In the genomic region with DNA sequence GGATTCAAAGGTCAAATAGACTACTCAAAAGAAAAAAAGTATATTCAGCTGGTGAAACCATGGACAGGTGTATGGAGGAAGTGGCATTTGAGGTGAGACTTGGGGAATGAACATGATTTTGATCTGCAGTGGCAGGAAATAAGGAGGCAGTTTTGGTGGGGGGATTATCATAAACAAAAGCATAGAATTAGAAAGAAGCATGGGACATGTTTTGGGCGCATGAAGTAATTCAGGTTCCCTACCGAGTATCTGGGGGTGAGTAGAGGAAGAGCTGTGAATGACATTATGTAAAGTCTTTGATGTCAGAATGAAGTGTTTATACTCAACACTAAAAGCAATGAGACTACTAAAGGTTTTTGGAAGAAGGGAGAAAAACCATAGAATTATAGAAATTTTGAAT, we compare ENCODE assay signal across 26 cellular contexts. TPM values are rescaled to one million over a fixed set of nuclear protein-coding genes. Genes with fewer than 3 reads are reported as not detected.
DNase-seq lines count a peak whose midpoint lies in the region; TF ChIP-seq lines count a peak whose summit lies in the region.
"Had no signal": no experiment of that assay in that cellular context is flagged by ENCODE, and none has a peak within 500 bp of the region (broad histone marks: within the 10 kb centered on the region; RNA-seq: fewer than 3 reads in every experiment).

No MANE protein-coding gene starts in this region.

- peaks cover 5% of the 10 kb centered on the region for H3K27me3 ChIP-seq in rectal smooth muscle tissue (ENCODE audit: control insufficient read depth, insufficient read depth, low read length)
- H3K27me3 ChIP-seq: brain microvascular endothelial cell had no signal

- peaks cover 2% of the 10 kb centered on the region; the same call in 1 of the 2 replicates for H3K27me3 Mint-ChIP-seq in HFFc6 (ENCODE audit: insufficient read depth)
- H3K27me3 Mint-ChIP-seq in Calu3 (ENCODE audit: unreplicated experiment) = peaks cover 48% of the 10 kb centered on the region

- no peaks in the 10 kb centered on the region for H3K9me3 Mint-ChIP-seq in HFFc6
- H3K9me3 Mint-ChIP-seq in Calu3 (ENCODE audit: low read depth, unreplicated experiment) = no peaks in the 10 kb centered on the region
- H3K9me3 Mint-ChIP-seq: activated T-helper 2 cell treated with anti-CD3 and anti-CD28 coated beads, Interferon-gamma antibody, Interleukin-2, Interleukin-4, amounts not matched to agents 10 μg/mL and 5 μg/mL and 100 μg/mL, durations not matched to agents 14 hours and 24 hours and 36 hours; CD4-positive, alpha-beta T cell; H9; WTC11 had no signal

- peaks cover 44% of the 10 kb centered on the region for H3K4me1 ChIP-seq in rectal smooth muscle tissue (ENCODE audit: control insufficient read depth, insufficient read depth, low read length)

- peak overlapping the region; percentile 96 for H3K27ac ChIP-seq in rectal smooth muscle tissue (ENCODE audit: low read depth, low read length)
- H3K27ac ChIP-seq: brain microvascular endothelial cell, lower lobe of right lung, RWPE1, SK-N-MC had no signal

- peak overlapping the region; percentile 93 for H3K4me3 ChIP-seq in AG09309 (ENCODE audit: control insufficient read depth, low read depth, low read length)
- peak overlapping the region; percentile 94 for H3K4me3 ChIP-seq in fibroblast of mammary gland (ENCODE audit: control insufficient read depth, low read depth, low read length)
- no peak overlapping the region for H3K4me3 ChIP-seq in rectal smooth muscle tissue (ENCODE audit: low read length)
- H3K4me3 ChIP-seq: lower lobe of right lung, SK-N-MC, skin epidermis had no signal

- TF ChIP-seq CTCF in AG09309 (IDR thresholded peaks at IDR 0.05; ENCODE audit: control insufficient read depth, insufficient read depth, low read depth, low read length, missing control alignments) = no peak
- TF ChIP-seq CTCF in HFFc6 (IDR thresholded peaks at IDR 0.05) = no peak
- no peak for TF ChIP-seq CTCF in fibroblast of mammary gland (conservative IDR thresholded peaks at IDR 0.05; ENCODE audit: control insufficient read depth, insufficient read depth, low read depth, low read length)
- TF ChIP-seq CTCF in Calu3 (IDR thresholded peaks at IDR 0.05; ENCODE audit: unreplicated experiment) = no peak

- H3K36me3 ChIP-seq in rectal smooth muscle tissue (ENCODE audit: control insufficient read depth, insufficient read depth, low read length) = no peaks in the 10 kb centered on the region
- H3K36me3 ChIP-seq: brain microvascular endothelial cell, lower lobe of right lung had no signal

- H3K9ac ChIP-seq in rectal smooth muscle tissue (ENCODE audit: low read length) = no peak overlapping the region

- H3K4me1 Mint-ChIP-seq in HFFc6 (ENCODE audit: low read depth) = peaks cover 80% of the 10 kb centered on the region
- peaks cover 18% of the 10 kb centered on the region for H3K4me1 Mint-ChIP-seq in Calu3 (ENCODE audit: low read depth, unreplicated experiment)

- no peak for DNase-seq in AG09309 (ENCODE audit: low read depth)
- DNase-seq in HFFc6 = no peak
- no peak for DNase-seq in fibroblast of mammary gland (ENCODE audit: low read depth)
- DNase-seq in NCI-H2029 treated with DMSO at 0.1 percent for 48 hours (lab: John Stamatoyannopoulos, UW) = no peak
- no peak for DNase-seq in NCI-H2171 treated with DMSO at 0.1 percent for 48 hours (lab: John Stamatoyannopoulos, UW)
- no peak for DNase-seq in hepatic stellate cell (ENCODE audit: low spot score)
- DNase-seq in Calu3 = no peak
- DNase-seq: activated CD4-positive, alpha-beta T cell treated with anti-CD3 and anti-CD28 coated beads, Interleukin-2, amount 50 U/mL, for 4 hours; activated CD8-positive, alpha-beta memory T cell treated with anti-CD3 and anti-CD28 coated beads, Interleukin-2, amount 50 U/mL, for 48 hours; brain microvascular endothelial cell; CD4-positive, alpha-beta T cell; DMS 273 treated with DMSO at 0.1 percent for 48 hours; effector CD8-positive, alpha-beta T cell; H9; Kasumi-1; lower lobe of right lung; NCI-H1048; NCI-H1694 treated with DMSO at 0.1 percent for 48 hours; stimulated activated CD4-positive, alpha-beta T cell treated with anti-CD3 and anti-CD28 coated beads, Interleukin-1b, Interleukin-23, amount 100 ng/mL, for 48 hours; T-helper 9 cell had no signal

- CTCF ChIA-PET in Calu3 (lab: Charles Lee) = interaction anchor here (0.6 kb wide), 1 partner anchor 17 kb away, joined by 3 read pairs; no protein-coding TSS in a partner anchor

- H3K27ac Mint-ChIP-seq in HFFc6 (no peak overlapping the region), Calu3 (ENCODE audit: unreplicated experiment) (no peak overlapping the region)
- H3K27ac Mint-ChIP-seq: activated T-helper 2 cell treated with anti-CD3 and anti-CD28 coated beads, Interferon-gamma antibody, Interleukin-2, Interleukin-4, amounts not matched to agents 10 μg/mL and 5 μg/mL and 100 μg/mL, durations not matched to agents 14 hours and 24 hours and 36 hours; CD4-positive, alpha-beta T cell; WTC11 had no signal

- intact Hi-C loops in Calu3 (cut with micrococcal nuclease; ENCODE audit: unreplicated experiment) = no loop called here

- BruUV-seq in Calu3 (replicated peaks; lab: Mats Ljungman, UMichigan) = no TSS peak

- H3K36me3 Mint-ChIP-seq in HFFc6 (ENCODE audit: low read depth) = peaks cover 30% of the 10 kb centered on the region
- H3K36me3 Mint-ChIP-seq in Calu3 (ENCODE audit: insufficient read depth, unreplicated experiment) = peaks cover 4% of the 10 kb centered on the region

- H3K4me3 Mint-ChIP-seq in HFFc6 (peak overlapping the region; percentile 98), Calu3 (ENCODE audit: low read depth, unreplicated experiment) (no peak overlapping the region)
- H3K4me3 Mint-ChIP-seq: CD4-positive, alpha-beta T cell; H9; WTC11 had no signal

RNA-seq across cellular contexts. Expression of a gene that starts 3.1 kb away (rescaled TPM):
- 100 to 1,000 TPM; 126 to 201 (median 138) TPM for total RNA-seq in HFFc6 (2021; fragmentation: NEBNext Ultra II Directional; extraction: Animal tissue kit (Norgen Biotek cat#: 25700))
- total RNA-seq in Calu3 (2022) = not detected in 2 replicates

Comparison
In these comparisons a context has a peak if more than half of its experiments do, and no peak if none do; other contexts are left out.
1. RNA of a gene that starts 3.1 kb away (total RNA-seq): 126 to 201 TPM in HFFc6; not detected in Calu3; every median in the first group is over 100 times any median in the second.